7 cellular contexts compared by ENCODE assay signal in the genomic region with DNA sequence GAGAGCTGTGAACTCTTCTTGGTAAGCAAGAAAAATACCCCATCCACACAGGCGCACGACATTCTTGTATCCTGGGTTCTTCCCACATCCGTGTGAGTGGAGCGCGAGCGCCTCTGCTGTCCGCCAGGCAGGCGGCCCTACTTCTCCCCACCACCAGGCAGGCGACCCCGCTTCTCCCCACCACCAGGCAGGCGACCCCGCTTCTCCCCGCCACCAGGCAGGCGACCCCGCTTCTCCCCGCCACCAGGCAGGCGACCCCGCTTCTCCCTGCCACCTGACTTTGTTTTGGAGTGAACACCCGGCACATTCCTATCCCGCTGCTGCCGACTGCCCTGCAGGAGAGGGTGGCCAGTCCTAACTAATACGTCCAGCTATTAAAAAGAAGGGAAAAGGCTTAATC.
"Had no signal": no experiment of that assay in that cellular context is flagged by ENCODE, and none has a peak within 500 bp of the region (broad histone marks: within the 10 kb centered on the region; RNA-seq: fewer than 3 reads in every experiment).

No MANE protein-coding gene starts in this region.

- H3K4me3 Mint-ChIP-seq: IgD-negative memory B cell had no signal

- H3K27ac ChIP-seq: HL-60 had no signal

- H3K27ac Mint-ChIP-seq: IgD-negative memory B cell had no signal

- ATAC-seq: HepG2, K562 had no signal

- DNase-seq: IMR-90, KBM-7, KG1 had no signal

- H3K4me3 ChIP-seq: K562 had no signal

- H3K27me3 Mint-ChIP-seq: IgD-negative memory B cell had no signal

- H3K9me3 Mint-ChIP-seq: IgD-negative memory B cell had no signal
